17 cellular contexts compared by ENCODE assay signal in the genomic region with DNA sequence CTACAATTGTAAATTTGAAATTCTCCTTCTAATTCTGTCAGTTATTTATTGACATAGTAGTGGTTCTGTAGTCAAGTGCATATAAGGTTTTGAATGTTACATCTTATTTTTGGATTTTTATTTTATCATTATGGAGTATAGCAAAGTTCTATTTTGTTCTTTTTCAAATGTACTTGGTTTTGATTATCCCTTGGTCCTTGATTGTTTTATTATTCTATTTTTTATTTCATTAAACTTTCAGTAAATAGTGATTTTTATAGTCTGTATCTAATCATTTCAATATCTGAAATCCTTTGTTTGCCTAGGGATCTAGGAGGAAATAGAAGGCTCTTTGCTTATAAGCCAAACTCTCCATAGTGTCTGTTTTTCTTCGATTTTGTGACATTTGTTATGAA.
DNase-seq lines count a peak whose midpoint lies in the region; ATAC-seq and TF ChIP-seq lines count a peak whose summit lies in the region.
"Had no signal": no experiment of that assay in that cellular context is flagged by ENCODE, and none has a peak within 500 bp of the region (broad histone marks: within the 10 kb centered on the region; RNA-seq: fewer than 3 reads in every experiment).

No MANE protein-coding gene starts in this region.

- no peak for DNase-seq in T-helper 1 cell
- no peak for DNase-seq in HFFc6
- DNase-seq in activated T-helper 1 cell treated with anti-CD3 and anti-CD28 coated beads, Interleukin-12 subunit alpha, Interleukin-12 subunit beta, Interleukin-2, Interleukin-4 antibody, amounts not matched to agents 30 ng/mL and 10 ng/mL and 1 ng/mL, durations not matched to agents 14 hours and 24 hours and 36 hours (ENCODE audit: low spot score): no peak
- no peak for DNase-seq in naive thymus-derived CD8-positive, alpha-beta T cell
- DNase-seq in cerebellum (ENCODE audit: low spot score): no peak
- no peak for DNase-seq in esophagus muscularis mucosa (ENCODE audit: extremely low spot score)
- no peak for DNase-seq in NCI-H524 treated with DMSO at 0.1 percent for 48 hours (lab: John Stamatoyannopoulos, UW)
- DNase-seq: DMS79, gastrocnemius medialis, left ventricle myocardium superior, upper lobe of left lung had no signal

- intact Hi-C loops in activated T-helper 1 cell treated with anti-CD3 and anti-CD28 coated beads, Interleukin-12 subunit alpha, Interleukin-12 subunit beta, Interleukin-2, Interleukin-4 antibody, amounts not matched to agents 30 ng/mL and 10 ng/mL and 1 ng/mL, durations not matched to agents 14 hours and 24 hours and 36 hours (cut with micrococcal nuclease): loop anchor here (1.0 to 5.0 kb wide), 8 partner anchors 8 to 421 kb away; a partner anchor contains a TSS
- intact Hi-C loops in esophagus muscularis mucosa (cut with DNase I): loop anchor here (5.0 kb wide), 1 partner anchor 422 kb away; a partner anchor contains a TSS

- POLR2A ChIA-PET in naive thymus-derived CD8-positive, alpha-beta T cell (lab: Charles Lee): interaction anchor here (0.7 to 12.3 kb wide), 17 partner anchors 8 to 1101 kb away, joined by 3 to 455 read pairs (median 12); a partner anchor contains a TSS

- peaks cover 2% of the 10 kb centered on the region for H3K36me3 Mint-ChIP-seq in T-helper 1 cell treated with Interleukin-12 subunit alpha and Interleukin-12 subunit beta and Interleukin-4 antibody, amounts not matched to agents 30 μg/mL and 1 μg/mL, for 36 hours (ENCODE audit: low read depth)
- H3K36me3 Mint-ChIP-seq in HFFc6 (ENCODE audit: low read depth): no peaks in the 10 kb centered on the region
- H3K36me3 Mint-ChIP-seq in activated T-helper 1 cell treated with anti-CD3 and anti-CD28 coated beads, Interleukin-12 subunit alpha, Interleukin-12 subunit beta, Interleukin-2, Interleukin-4 antibody, amounts not matched to agents 30 ng/mL and 10 ng/mL and 1 ng/mL, durations not matched to agents 14 hours and 24 hours and 36 hours (ENCODE audit: low read depth): peaks cover 4% of the 10 kb centered on the region
- no peaks in the 10 kb centered on the region for H3K36me3 Mint-ChIP-seq in naive thymus-derived CD8-positive, alpha-beta T cell

- no peaks in the 10 kb centered on the region for H3K9me3 ChIP-seq in esophagus muscularis mucosa
- H3K9me3 ChIP-seq: ascending aorta, colonic mucosa, gastrocnemius medialis, upper lobe of left lung had no signal

- H3K4me1 ChIP-seq in esophagus muscularis mucosa: peaks cover 15 to 23% (median 18%) of the 10 kb centered on the region in 4 donors

- peaks cover 43% of the 10 kb centered on the region for H3K4me1 Mint-ChIP-seq in T-helper 1 cell treated with Interleukin-12 subunit alpha and Interleukin-12 subunit beta and Interleukin-4 antibody, amounts not matched to agents 30 μg/mL and 1 μg/mL, for 36 hours (ENCODE audit: low read depth)
- peaks cover 48% of the 10 kb centered on the region for H3K4me1 Mint-ChIP-seq in HFFc6 (ENCODE audit: low read depth)
- peaks cover 51% of the 10 kb centered on the region for H3K4me1 Mint-ChIP-seq in activated T-helper 1 cell treated with anti-CD3 and anti-CD28 coated beads, Interleukin-12 subunit alpha, Interleukin-12 subunit beta, Interleukin-2, Interleukin-4 antibody, amounts not matched to agents 30 ng/mL and 10 ng/mL and 1 ng/mL, durations not matched to agents 14 hours and 24 hours and 36 hours (ENCODE audit: low read depth)
- peaks cover 16 to 44% (median 34%) of the 10 kb centered on the region in 4 donors for H3K4me1 Mint-ChIP-seq in naive thymus-derived CD8-positive, alpha-beta T cell

- no peak overlapping the region for H3K4me3 ChIP-seq in esophagus muscularis mucosa
- H3K4me3 ChIP-seq: ascending aorta, colonic mucosa, gastrocnemius medialis, upper lobe of left lung had no signal

- TF ChIP-seq CTCF in HFFc6 (IDR thresholded peaks at IDR 0.05) (no peak), esophagus muscularis mucosa (IDR thresholded peaks at IDR 0.05) (no peak)

- H3K27me3 ChIP-seq in esophagus muscularis mucosa: no peaks in the 10 kb centered on the region
- H3K27me3 ChIP-seq: ascending aorta, colonic mucosa, gastrocnemius medialis, upper lobe of left lung had no signal

- 11% methylated on average over 1 of the region's 1 CpG for WGBS in esophagus muscularis mucosa

- TF ChIP-seq POLR2A in esophagus muscularis mucosa (IDR thresholded peaks at IDR 0.05; ENCODE audit: low read depth): no peak

- H3K4me3 Mint-ChIP-seq in T-helper 1 cell treated with Interleukin-12 subunit alpha and Interleukin-12 subunit beta and Interleukin-4 antibody, amounts not matched to agents 30 μg/mL and 1 μg/mL, for 36 hours: peak overlapping the region; percentile 24
- H3K4me3 Mint-ChIP-seq in HFFc6: no peak overlapping the region
- peak overlapping the region; percentile 26 for H3K4me3 Mint-ChIP-seq in activated T-helper 1 cell treated with anti-CD3 and anti-CD28 coated beads, Interleukin-12 subunit alpha, Interleukin-12 subunit beta, Interleukin-2, Interleukin-4 antibody, amounts not matched to agents 30 ng/mL and 10 ng/mL and 1 ng/mL, durations not matched to agents 14 hours and 24 hours and 36 hours
- H3K4me3 Mint-ChIP-seq in naive thymus-derived CD8-positive, alpha-beta T cell: peak overlapping the region in 6 of 10 donors; percentile 33 to 87 (median 55)

- no peaks in the 10 kb centered on the region for H3K27me3 Mint-ChIP-seq in T-helper 1 cell treated with Interleukin-12 subunit alpha and Interleukin-12 subunit beta and Interleukin-4 antibody, amounts not matched to agents 30 μg/mL and 1 μg/mL, for 36 hours (ENCODE audit: low read depth)
- peaks cover 2% of the 10 kb centered on the region for H3K27me3 Mint-ChIP-seq in HFFc6 (ENCODE audit: insufficient read depth)
- H3K27me3 Mint-ChIP-seq in activated T-helper 1 cell treated with anti-CD3 and anti-CD28 coated beads, Interleukin-12 subunit alpha, Interleukin-12 subunit beta, Interleukin-2, Interleukin-4 antibody, amounts not matched to agents 30 ng/mL and 10 ng/mL and 1 ng/mL, durations not matched to agents 14 hours and 24 hours and 36 hours (ENCODE audit: insufficient read depth): no peaks in the 10 kb centered on the region
- no peaks in the 10 kb centered on the region for H3K27me3 Mint-ChIP-seq in naive thymus-derived CD8-positive, alpha-beta T cell
- H3K27me3 Mint-ChIP-seq: progenitor cell of endocrine pancreas had no signal

- no peak for TF ChIP-seq EP300 in esophagus muscularis mucosa (IDR thresholded peaks at IDR 0.05)

- no peak for ATAC-seq in naive thymus-derived CD8-positive, alpha-beta T cell
- ATAC-seq: gastrocnemius medialis, left ventricle myocardium superior had no signal

- no peaks in the 10 kb centered on the region for H3K36me3 ChIP-seq in esophagus muscularis mucosa
- H3K36me3 ChIP-seq: ascending aorta, colonic mucosa, gastrocnemius medialis, upper lobe of left lung had no signal

- H3K9me3 Mint-ChIP-seq in T-helper 1 cell treated with Interleukin-12 subunit alpha and Interleukin-12 subunit beta and Interleukin-4 antibody, amounts not matched to agents 30 μg/mL and 1 μg/mL, for 36 hours: no peaks in the 10 kb centered on the region
- H3K9me3 Mint-ChIP-seq in HFFc6: no peaks in the 10 kb centered on the region
- no peaks in the 10 kb centered on the region for H3K9me3 Mint-ChIP-seq in activated T-helper 1 cell treated with anti-CD3 and anti-CD28 coated beads, Interleukin-12 subunit alpha, Interleukin-12 subunit beta, Interleukin-2, Interleukin-4 antibody, amounts not matched to agents 30 ng/mL and 10 ng/mL and 1 ng/mL, durations not matched to agents 14 hours and 24 hours and 36 hours
- no peaks in the 10 kb centered on the region for H3K9me3 Mint-ChIP-seq in naive thymus-derived CD8-positive, alpha-beta T cell

- H3K27ac Mint-ChIP-seq in T-helper 1 cell treated with Interleukin-12 subunit alpha and Interleukin-12 subunit beta and Interleukin-4 antibody, amounts not matched to agents 30 μg/mL and 1 μg/mL, for 36 hours: peak overlapping the region; percentile 69
- H3K27ac Mint-ChIP-seq in HFFc6: peak overlapping the region; percentile 45; the same call in 1 of the 2 replicates
- H3K27ac Mint-ChIP-seq in activated T-helper 1 cell treated with anti-CD3 and anti-CD28 coated beads, Interleukin-12 subunit alpha, Interleukin-12 subunit beta, Interleukin-2, Interleukin-4 antibody, amounts not matched to agents 30 ng/mL and 10 ng/mL and 1 ng/mL, durations not matched to agents 14 hours and 24 hours and 36 hours: peak overlapping the region; percentile 79
- peak overlapping the region in 9 of 10 donors; percentile 11 to 99 (median 79) for H3K27ac Mint-ChIP-seq in naive thymus-derived CD8-positive, alpha-beta T cell

- no peak overlapping the region for H3K27ac ChIP-seq in esophagus muscularis mucosa (replicated peaks in 1 of 4)
- H3K27ac ChIP-seq: 22Rv1, ascending aorta, C4-2B, colonic mucosa, gastrocnemius medialis, upper lobe of left lung had no signal
